32 cellular contexts compared by ENCODE assay signal in the genomic region with DNA sequence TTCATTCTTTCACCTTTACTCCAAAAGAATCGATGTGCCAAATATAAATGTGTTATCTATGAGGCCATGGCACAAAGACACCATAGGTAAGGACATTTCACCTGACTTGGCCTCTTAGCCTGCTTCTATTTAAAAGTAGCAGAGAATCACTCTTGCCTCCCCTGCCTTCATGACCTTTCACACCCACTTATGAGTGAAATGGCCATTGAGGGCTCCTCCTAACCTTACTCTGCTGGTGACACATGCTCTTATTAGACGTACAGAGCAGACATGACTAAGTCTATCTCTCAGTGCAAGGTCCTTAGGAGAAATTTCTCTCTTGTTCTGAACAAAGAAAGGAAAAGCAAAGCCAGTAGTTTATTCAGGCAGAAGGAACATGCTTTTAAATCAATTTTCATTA.
"Had no signal": no experiment of that assay in that cellular context is flagged by ENCODE, and none has a peak within 500 bp of the region (broad histone marks: within the 10 kb centered on the region; RNA-seq: fewer than 3 reads in every experiment).

No MANE protein-coding gene starts in this region.

- H3K4me1 ChIP-seq: SJCRH30 had no signal

- H3K27ac ChIP-seq: PC-9, RWPE1, SJCRH30, SK-N-MC had no signal

- H3K4me3 ChIP-seq: MG63, PC-9, SJCRH30, SK-N-MC had no signal

- H3K36me3 ChIP-seq: MG63, SJCRH30 had no signal

- ATAC-seq: activated CD4-positive, alpha-beta T cell treated with anti-CD3 and anti-CD28 coated beads for 36 hours; activated CD4-positive, CD25-positive, alpha-beta regulatory T cell treated with anti-CD3 and anti-CD28 coated beads, Interleukin-2, amount 50 U/mL, for 24 hours; activated CD8-positive, alpha-beta T cell treated with anti-CD3 and anti-CD28 coated beads, Interleukin-2, amount 10 ng/mL, durations not matched to agents 7 days and 5 days; activated naive CD4-positive, alpha-beta T cell treated with anti-CD3 and anti-CD28 coated beads, Interleukin-2, amount 50 U/mL, for 72 hours; activated naive CD8-positive, alpha-beta T cell treated with anti-CD3 and anti-CD28 coated beads, Interleukin-2, amount 50 U/mL, for 24 hours had no signal

- H3K9me3 ChIP-seq: MG63, SJCRH30 had no signal

- DNase-seq: activated CD4-positive, alpha-beta T cell treated with anti-CD3 and anti-CD28 coated beads for 36 hours; activated CD4-positive, alpha-beta T cell treated with anti-CD3 and anti-CD28 coated beads, Interleukin-2, amount 10 ng/mL, durations not matched to agents 7 days and 5 days; activated CD4-positive, alpha-beta T cell treated with anti-CD3 and anti-CD28 coated beads, Interleukin-2, amount 50 U/mL, for 48 hours; activated CD8-positive, alpha-beta T cell treated with anti-CD3 and anti-CD28 coated beads, Interleukin-2, amount 10 ng/mL, durations not matched to agents 7 days and 5 days; activated gamma-delta T cell treated with Interleukin-2 at 50 U/mL for 16 hours; activated naive CD4-positive, alpha-beta T cell treated with anti-CD3 and anti-CD28 coated beads for 36 hours; activated naive CD8-positive, alpha-beta T cell treated with anti-CD3 and anti-CD28 coated beads, Interleukin-2, amount 50 U/mL, for 24 hours; activated T-cell treated with anti-CD3 and anti-CD28 coated beads, Interleukin-2, amount 50 U/mL, for 24 hours; anterior cingulate cortex; central memory CD4-positive, alpha-beta T cell; Karpas-422; KBM-7; MG63; MV-4-11; NCI-H1092; NCI-H1436 treated with DMSO at 0.1 percent for 48 hours; NCI-H187; NCI-H2029 treated with DMSO at 0.1 percent for 48 hours; NCI-H2107; NCI-H2171; NCI-H510A; NCI-H526; NCI-H748 treated with DMSO at 0.1 percent for 48 hours; NK-92 treated with Interleukin-12 subunit alpha and Interleukin-12 subunit beta, amount 100 ng/mL, for 24 hours; PC-9; SHP77; SJCRH30; T1000 had no signal

- H3K27me3 ChIP-seq: MG63, SJCRH30 had no signal
